ENCODE assay signal across 8 cellular contexts in the genomic region with DNA sequence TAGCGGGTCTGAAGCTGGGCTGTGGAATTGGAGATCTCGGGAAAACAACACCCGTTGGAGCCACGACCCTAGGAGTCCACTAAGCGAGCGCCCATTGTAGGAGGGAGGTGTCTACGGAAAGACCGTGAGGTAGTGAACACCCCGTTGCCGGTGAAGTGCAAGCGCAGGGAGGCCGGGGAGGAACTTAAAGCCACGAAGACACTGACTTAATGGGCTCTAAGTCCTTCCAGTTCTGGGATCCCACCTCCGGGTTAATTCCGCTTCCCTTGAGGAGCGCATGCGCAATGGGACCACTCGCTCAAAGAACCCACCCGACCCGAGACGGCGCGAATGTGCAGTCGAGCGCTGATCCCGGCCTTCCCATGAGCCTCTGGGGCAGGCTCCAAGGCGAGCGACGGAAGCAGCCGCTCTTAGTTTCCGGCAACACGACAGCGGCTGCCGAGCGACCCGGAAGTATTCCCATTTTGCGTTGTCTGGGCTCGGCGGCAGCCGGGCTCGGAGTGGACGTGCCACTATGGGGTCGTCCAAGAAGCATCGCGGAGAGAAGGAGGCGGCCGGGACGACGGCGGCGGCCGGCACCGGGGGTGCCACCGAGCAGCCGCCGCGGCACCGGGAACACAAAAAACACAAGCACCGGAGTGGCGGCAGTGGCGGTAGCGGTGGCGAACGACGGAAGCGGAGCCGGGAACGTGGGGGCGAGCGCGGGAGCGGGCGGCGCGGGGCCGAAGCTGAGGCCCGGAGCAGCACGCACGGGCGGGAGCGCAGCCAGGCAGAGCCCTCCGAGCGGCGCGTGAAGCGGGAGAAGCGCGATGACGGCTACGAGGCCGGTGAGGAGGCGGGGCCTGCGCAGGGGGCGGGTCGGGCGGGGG. TPM values are rescaled to one million over a fixed set of nuclear protein-coding genes. Genes with fewer than 3 reads are reported as not detected.
DNase-seq lines count a peak whose midpoint lies in the region; ATAC-seq and TF ChIP-seq lines count a peak whose summit lies in the region.

A gene with protein sequence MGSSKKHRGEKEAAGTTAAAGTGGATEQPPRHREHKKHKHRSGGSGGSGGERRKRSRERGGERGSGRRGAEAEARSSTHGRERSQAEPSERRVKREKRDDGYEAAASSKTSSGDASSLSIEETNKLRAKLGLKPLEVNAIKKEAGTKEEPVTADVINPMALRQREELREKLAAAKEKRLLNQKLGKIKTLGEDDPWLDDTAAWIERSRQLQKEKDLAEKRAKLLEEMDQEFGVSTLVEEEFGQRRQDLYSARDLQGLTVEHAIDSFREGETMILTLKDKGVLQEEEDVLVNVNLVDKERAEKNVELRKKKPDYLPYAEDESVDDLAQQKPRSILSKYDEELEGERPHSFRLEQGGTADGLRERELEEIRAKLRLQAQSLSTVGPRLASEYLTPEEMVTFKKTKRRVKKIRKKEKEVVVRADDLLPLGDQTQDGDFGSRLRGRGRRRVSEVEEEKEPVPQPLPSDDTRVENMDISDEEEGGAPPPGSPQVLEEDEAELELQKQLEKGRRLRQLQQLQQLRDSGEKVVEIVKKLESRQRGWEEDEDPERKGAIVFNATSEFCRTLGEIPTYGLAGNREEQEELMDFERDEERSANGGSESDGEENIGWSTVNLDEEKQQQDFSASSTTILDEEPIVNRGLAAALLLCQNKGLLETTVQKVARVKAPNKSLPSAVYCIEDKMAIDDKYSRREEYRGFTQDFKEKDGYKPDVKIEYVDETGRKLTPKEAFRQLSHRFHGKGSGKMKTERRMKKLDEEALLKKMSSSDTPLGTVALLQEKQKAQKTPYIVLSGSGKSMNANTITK (plus strand): TSS at position 468 of the 869 bp plus-strand sequence. CDS start 47 bp downstream, at position 515.

- H3K27me3 Mint-ChIP-seq in Calu3 (ENCODE audit: unreplicated experiment): no peaks in the 10 kb centered on the region

- no peaks in the 10 kb centered on the region for H3K9me3 ChIP-seq in OCI-LY3 (ENCODE audit: insufficient read depth, low read length)

- H3K36me3 Mint-ChIP-seq in Calu3 (ENCODE audit: insufficient read depth, unreplicated experiment): peaks cover 50% of the 10 kb centered on the region

- H3K4me1 Mint-ChIP-seq in Calu3 (ENCODE audit: low read depth, unreplicated experiment): peaks cover 17% of the 10 kb centered on the region

- TSS peak; percentile 96 for BruUV-seq in Calu3 (replicated peaks; lab: Mats Ljungman, UMichigan)

- peak within 1 kb of the TSS; percentile 44; the same call in 1 of the 2 replicates for H2AFZ ChIP-seq in OCI-LY3 (ENCODE audit: low read depth, low read length)

- H4K20me1 ChIP-seq in OCI-LY3 (ENCODE audit: insufficient read depth, low read length): 0 out of 2 replicates have a peak, but pooled peaks cover 7% of the 10 kb centered on the region

- CTCF ChIA-PET in Calu3 (lab: Charles Lee): interaction anchor here (0.6 to 1.0 kb wide), 3 partner anchors 38 to 77 kb away, joined by 3 to 4 read pairs (median 3); a partner anchor contains a TSS

- H3K9me3 Mint-ChIP-seq in Calu3 (ENCODE audit: low read depth, unreplicated experiment): no peaks in the 10 kb centered on the region

- peak within 1 kb of the TSS; percentile 87 for H3K4me2 ChIP-seq in OCI-LY3 (ENCODE audit: low read length)

- in situ Hi-C loops in endometrial microvascular endothelial cells (cut with HindIII; ENCODE audit: inconsistent ontology term, low pct_unique_long_range_greater_than_20kb, low sequenced_read_pairs): no loop called here

- H3K27ac ChIP-seq in OCI-LY3 (ENCODE audit: low read length): peak within 1 kb of the TSS; percentile 72

- H3K4me1 ChIP-seq in OCI-LY3 (ENCODE audit: low read length): peaks cover 18% of the 10 kb centered on the region

- H3K27me3 ChIP-seq in OCI-LY3 (ENCODE audit: low read depth, low read length): no peaks in the 10 kb centered on the region

- peak within 1 kb of the TSS; percentile 91 for H3K27ac Mint-ChIP-seq in Calu3 (ENCODE audit: unreplicated experiment)

- H3K79me2 ChIP-seq in OCI-LY3 (ENCODE audit: low read length): peaks cover 32% of the 10 kb centered on the region

- peak; percentile 72 for ATAC-seq in GM21447 (IDR thresholded peaks at IDR 0.05; ENCODE audit: unreplicated experiment)

- H3K4me3 ChIP-seq in OCI-LY3 (ENCODE audit: low read length): peak within 1 kb of the TSS; percentile 81

- H3K36me3 ChIP-seq in OCI-LY3 (replicated peaks; ENCODE audit: low read depth, low read length): peaks cover 13% of the 10 kb centered on the region

- peak within 1 kb of the TSS; percentile 89 for H3K9ac ChIP-seq in OCI-LY3 (ENCODE audit: low read length)

- DNase-seq in Calu3 (peak; percentile 95), HuH-7.5 (ENCODE audit: low spot score) (peak; percentile 98), mesenteric fat pad (ENCODE audit: low spot score) (peak; percentile 99)
- DNase-seq in activated CD8-positive, alpha-beta memory T cell treated with anti-CD3 and anti-CD28 coated beads, Interleukin-2, amount 50 U/mL, for 4 hours: peak; percentile 93
- peak; percentile 86 for DNase-seq in stimulated activated CD8-positive, alpha-beta memory T cell treated with anti-CD3 and anti-CD28 coated beads, Interleukin-15, amount 100 ng/mL, for 1 hour (ENCODE audit: low read depth)

- intact Hi-C loops in Calu3 (cut with micrococcal nuclease; ENCODE audit: unreplicated experiment): no loop called here

- H3K4me3 Mint-ChIP-seq in Calu3 (ENCODE audit: low read depth, unreplicated experiment): peak within 1 kb of the TSS; percentile 85

- TF ChIP-seq CTCF in Calu3 (IDR thresholded peaks at IDR 0.05; ENCODE audit: unreplicated experiment) (no peak), OCI-LY3 (IDR thresholded peaks at IDR 0.05; ENCODE audit: low read depth, low read length) (no peak)

RNA-seq across cellular contexts. Expression of the gene that starts here (rescaled TPM):
- total RNA-seq in Calu3 (2022) (47.2 and 48.3 TPM in 2 replicates), endometrial microvascular endothelial cells (ENCODE audit: inconsistent ontology term) (34.7 TPM), mesenteric fat pad (47.9 TPM)

Comparison
In these comparisons a context has a peak if more than half of its experiments do, and no peak if none do; other contexts are left out.
1. Peak in every context shown above with its lines: DNase-seq, ATAC-seq, H3K4me3 ChIP-seq and H3K27ac ChIP-seq.